ENCODE assay signal across 29 cellular contexts in genomic region chr3:100695696-100696095, GRCh38.
"Had no signal": no experiment of that assay in that cellular context is flagged by ENCODE, and none has a peak within 500 bp of the region (broad histone marks: within the 10 kb centered on the region; RNA-seq: fewer than 3 reads in every experiment).

No MANE protein-coding gene starts in this region.

- FAIRE-seq: astrocyte, TTC549 had no signal

- H3K4me3 ChIP-seq: SK-N-MC had no signal

- H3K27ac ChIP-seq: SK-N-MC had no signal

- DNase-seq: activated B cell treated with CpG ODN at 0.5 μM for 24 hours; activated CD4-positive, alpha-beta T cell treated with anti-CD3 and anti-CD28 coated beads for 1 hour; activated CD4-positive, alpha-beta T cell treated with anti-CD3 and anti-CD28 coated beads, Interleukin-2, amount 10 ng/mL, durations not matched to agents 24 days and 14 days; activated CD4-positive, alpha-beta T cell treated with anti-CD3 and anti-CD28 coated beads, Interleukin-2, amount 50 U/mL, for 48 hours; activated effector memory CD4-positive, alpha-beta T cell treated with anti-CD3 and anti-CD28 coated beads, Interleukin-2, amount 50 U/mL, for 16 hours; activated naive CD4-positive, alpha-beta T cell treated with Interleukin-2 at 50 U/mL for 16 hours; activated naive CD8-positive, alpha-beta T cell treated with anti-CD3 and anti-CD28 coated beads, Interleukin-2, amount 50 U/mL, for 24 hours; activated T-cell treated with anti-CD3 and anti-CD28 coated beads, Interleukin-2, amount 50 U/mL, for 4 hours; amygdala; Kasumi-1; NCI-H1092; NCI-H1417; NCI-H1930; NCI-H2171; NCI-H2227 treated with DMSO at 0.1 percent for 48 hours; NCI-H446 treated with DMSO at 0.1 percent for 48 hours; NCI-H526; NCI-H774; NK-92 treated with Interleukin-12 subunit alpha and Interleukin-12 subunit beta, amount 100 ng/mL, for 24 hours; OCI-M1; SIG-M5; T-cell; T-helper 2 cell; T1000 had no signal

- ATAC-seq: activated naive CD4-positive, alpha-beta T cell treated with anti-CD3 and anti-CD28 coated beads, Interleukin-2, amount 50 U/mL, for 72 hours; activated naive CD8-positive, alpha-beta T cell treated with anti-CD3 and anti-CD28 coated beads, Interleukin-2, amount 50 U/mL, for 24 hours; activated T-cell treated with anti-CD3 and anti-CD28 coated beads, Interleukin-2, amount 50 U/mL, for 4 hours; Panc1; T-cell had no signal
